ENCODE assay signal across 1 cellular context in genomic region chr14:21528381-21529348, GRCh38.
A peak's percentile ranks its signal among the peaks of the same experiment; 100 is the strongest.
TF ChIP-seq lines count a peak whose summit lies in the region.

No MANE protein-coding gene starts in this region.

TF ChIP-seq in K562, 482 proteins besides CTCF, POLR2A, EP300 and RAD21 (continued from another document and continues in another):
- TF ChIP-seq, protein P1, sequence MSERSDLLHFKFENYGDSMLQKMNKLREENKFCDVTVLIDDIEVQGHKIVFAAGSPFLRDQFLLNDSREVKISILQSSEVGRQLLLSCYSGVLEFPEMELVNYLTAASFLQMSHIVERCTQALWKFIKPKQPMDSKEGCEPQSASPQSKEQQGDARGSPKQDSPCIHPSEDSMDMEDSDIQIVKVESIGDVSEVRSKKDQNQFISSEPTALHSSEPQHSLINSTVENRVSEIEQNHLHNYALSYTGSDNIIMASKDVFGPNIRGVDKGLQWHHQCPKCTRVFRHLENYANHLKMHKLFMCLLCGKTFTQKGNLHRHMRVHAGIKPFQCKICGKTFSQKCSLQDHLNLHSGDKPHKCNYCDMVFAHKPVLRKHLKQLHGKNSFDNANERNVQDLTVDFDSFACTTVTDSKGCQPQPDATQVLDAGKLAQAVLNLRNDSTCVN (CRISPR knock-in tag; IDR thresholded peaks at IDR 0.05) = no peak
- 0 out of 2 replicates have a peak, but pooled peaks have one; percentile 39 for TF ChIP-seq NCOA1 (IDR thresholded peaks at IDR 0.05; ENCODE audit: low read depth)
- peak in 1 of 3 experiments; percentile 44 for TF ChIP-seq YY1 (IDR thresholded peaks at IDR 0.05; ENCODE audit: borderline replicate concordance in 1 of 3, control insufficient read depth in 1 of 3, extremely low read depth in 1 of 3, insufficient read depth in 3 of 3, insufficient read length in 1 of 3, insufficient replicate concordance in 2 of 3, low read depth in 1 of 3, low read length in 2 of 3)
- TF ChIP-seq ZNF41 (CRISPR knock-in tag; conservative IDR thresholded peaks at IDR 0.05) = no peak
- TF ChIP-seq ZFP30 (CRISPR knock-in tag; IDR thresholded peaks at IDR 0.05; ENCODE audit: borderline replicate concordance) = no peak
- no peak for TF ChIP-seq ZNF253 (CRISPR knock-in tag; conservative IDR thresholded peaks at IDR 0.05)
- TF ChIP-seq ZNF592 (IDR thresholded peaks at IDR 0.05) = no peak; the same call in none of the 2 replicates
- no peak for TF ChIP-seq TCF7 (IDR thresholded peaks at IDR 0.05; ENCODE audit: borderline replicate concordance)
- peak; percentile 40 for TF ChIP-seq CBFA2T3 (IDR thresholded peaks at IDR 0.05)
- no peak for TF ChIP-seq GATAD2B (IDR thresholded peaks at IDR 0.05; ENCODE audit: borderline replicate concordance)
- no peak for TF ChIP-seq ATF2 (CRISPR knock-in tag; IDR thresholded peaks at IDR 0.05)
- peak; percentile 55; the same call in 1 of the 2 replicates for TF ChIP-seq ARID3A (IDR thresholded peaks at IDR 0.05; ENCODE audit: borderline replicate concordance, low read depth, low read length)
- 0 out of 2 replicates have a peak, but pooled peaks have one; percentile 23 for TF ChIP-seq NBN (IDR thresholded peaks at IDR 0.05; ENCODE audit: low read depth)
- TF ChIP-seq CSDE1 (IDR thresholded peaks at IDR 0.05) = no peak
- peak; percentile 77 for TF ChIP-seq NFE2 (IDR thresholded peaks at IDR 0.05; ENCODE audit: low read depth)
- no peak for TF ChIP-seq MTA3 (IDR thresholded peaks at IDR 0.05; ENCODE audit: borderline replicate concordance)
- TF ChIP-seq RBM25 (IDR thresholded peaks at IDR 0.05; ENCODE audit: low read depth, low read length, severe bottlenecking) = peak; percentile 15
- TF ChIP-seq ZNF449 (CRISPR knock-in tag; IDR thresholded peaks at IDR 0.05) = no peak
- no peak for TF ChIP-seq NR1H2 (CRISPR knock-in tag; IDR thresholded peaks at IDR 0.05)
- TF ChIP-seq KLF16 (IDR thresholded peaks at IDR 0.05) = no peak
- TF ChIP-seq NCOA4 (IDR thresholded peaks at IDR 0.05; ENCODE audit: partially characterized antibody) = no peak
- TF ChIP-seq DACH1 (IDR thresholded peaks at IDR 0.05; ENCODE audit: partially characterized antibody) = peak; percentile 9
- peak; percentile 32; the same call in 1 of the 2 replicates for TF ChIP-seq TCF3 (CRISPR knock-in tag; IDR thresholded peaks at IDR 0.05)
- no peak for TF ChIP-seq U2AF1 (optimal IDR thresholded peaks at IDR 0.05; ENCODE audit: low read depth, low read length)
- peak in 1 of 3 experiments; percentile 16; a peak in 1 of 6 replicates for TF ChIP-seq ZBTB11 (CRISPR knock-in tag; IDR thresholded peaks at IDR 0.05)
- peak; percentile 73 for TF ChIP-seq ATF7 (IDR thresholded peaks at IDR 0.05)
- TF ChIP-seq MEF2D (tag; conservative IDR thresholded peaks at IDR 0.05; ENCODE audit: low read depth) = 0 out of 2 replicates have a peak, but pooled peaks have one; percentile 51
- TF ChIP-seq, protein P2, sequence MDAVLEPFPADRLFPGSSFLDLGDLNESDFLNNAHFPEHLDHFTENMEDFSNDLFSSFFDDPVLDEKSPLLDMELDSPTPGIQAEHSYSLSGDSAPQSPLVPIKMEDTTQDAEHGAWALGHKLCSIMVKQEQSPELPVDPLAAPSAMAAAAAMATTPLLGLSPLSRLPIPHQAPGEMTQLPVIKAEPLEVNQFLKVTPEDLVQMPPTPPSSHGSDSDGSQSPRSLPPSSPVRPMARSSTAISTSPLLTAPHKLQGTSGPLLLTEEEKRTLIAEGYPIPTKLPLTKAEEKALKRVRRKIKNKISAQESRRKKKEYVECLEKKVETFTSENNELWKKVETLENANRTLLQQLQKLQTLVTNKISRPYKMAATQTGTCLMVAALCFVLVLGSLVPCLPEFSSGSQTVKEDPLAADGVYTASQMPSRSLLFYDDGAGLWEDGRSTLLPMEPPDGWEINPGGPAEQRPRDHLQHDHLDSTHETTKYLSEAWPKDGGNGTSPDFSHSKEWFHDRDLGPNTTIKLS (IDR thresholded peaks at IDR 0.05; ENCODE audit: borderline replicate concordance, low read depth) = peak; percentile 62; the same call in 1 of the 2 replicates
- no peak for TF ChIP-seq MCM5 (IDR thresholded peaks at IDR 0.05; ENCODE audit: low read depth)
- no peak for TF ChIP-seq ZEB2 (IDR thresholded peaks at IDR 0.05)
- TF ChIP-seq ZMIZ1 (IDR thresholded peaks at IDR 0.05; ENCODE audit: low read depth in 2 of 2, low read length in 2 of 2) = no peak
- no peak for TF ChIP-seq HCFC1 (IDR thresholded peaks at IDR 0.05; ENCODE audit: low read depth, low read length)
- peak; percentile 68 for TF ChIP-seq ATF3 (IDR thresholded peaks at IDR 0.05)
- TF ChIP-seq ATF3 (CRISPR knock-in tag; conservative IDR thresholded peaks at IDR 0.05) = no peak
- TF ChIP-seq RFX5 (IDR thresholded peaks at IDR 0.05; ENCODE audit: low read depth, low read length) = no peak
- TF ChIP-seq CBX3 (IDR thresholded peaks at IDR 0.05; ENCODE audit: borderline replicate concordance in 1 of 2, low read length in 2 of 2) = no peak
- TF ChIP-seq ZKSCAN1 (IDR thresholded peaks at IDR 0.05; ENCODE audit: low read depth, low read length) = no peak
- no peak for TF ChIP-seq RCOR1 (IDR thresholded peaks at IDR 0.05; ENCODE audit: borderline replicate concordance in 1 of 2, low read depth in 2 of 2, low read length in 2 of 2)
- TF ChIP-seq RNF2 (IDR thresholded peaks at IDR 0.05) = peak; percentile 38; the same call in 1 of the 2 replicates
- no peak for TF ChIP-seq ZNF408 (CRISPR knock-in tag; IDR thresholded peaks at IDR 0.05; ENCODE audit: low read depth)
- TF ChIP-seq SMAD1 (IDR thresholded peaks at IDR 0.05; ENCODE audit: low read depth, low read length, partially characterized antibody) = no peak
- TF ChIP-seq PRPF4 (IDR thresholded peaks at IDR 0.05; ENCODE audit: insufficient read depth, low read depth, low read length, poor library complexity, severe bottlenecking) = no peak
- no peak for TF ChIP-seq ZNF551 (CRISPR knock-in tag; IDR thresholded peaks at IDR 0.05)
